ENCODE assay signal across 12 cellular contexts in the genomic region with DNA sequence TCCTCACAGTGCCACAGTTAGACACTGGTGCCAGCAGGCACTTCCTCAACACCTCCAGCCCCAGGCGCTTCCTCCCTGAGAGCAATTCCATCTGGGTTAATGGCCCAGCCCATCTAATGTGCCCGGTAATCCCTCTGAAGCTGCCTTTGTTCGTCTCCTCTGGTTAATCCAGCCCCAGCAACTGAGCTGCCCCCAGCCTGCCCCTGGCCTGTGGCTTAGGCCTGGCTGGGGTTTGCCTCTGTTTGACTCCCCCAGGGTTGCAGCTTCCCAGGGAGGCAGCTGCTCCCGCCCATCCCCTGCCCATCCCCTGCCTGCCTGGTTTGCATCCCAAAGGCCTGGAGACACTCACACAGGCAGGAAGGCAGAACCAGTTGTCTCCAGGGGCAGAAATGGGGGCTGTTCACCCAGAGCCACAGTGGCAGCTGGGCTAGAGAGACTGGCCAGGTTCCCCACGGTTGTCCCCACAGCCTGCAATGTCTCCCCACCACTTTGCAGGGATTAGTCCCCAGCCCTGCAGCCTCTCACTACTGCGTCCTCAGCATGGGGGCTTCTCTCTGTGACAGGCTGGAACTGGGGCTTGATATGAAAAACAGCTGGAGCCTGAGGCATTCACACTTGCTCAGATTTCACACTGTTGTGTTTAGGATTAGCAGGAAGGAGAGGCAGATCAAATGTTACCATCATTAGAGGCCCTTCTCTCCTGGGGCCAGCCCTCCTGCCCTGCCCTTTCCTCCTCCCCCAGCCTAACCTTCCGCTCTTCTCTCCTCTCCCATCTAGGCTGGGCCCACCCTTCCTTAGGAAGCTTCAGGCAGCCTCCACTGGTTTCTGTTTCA.
A peak's percentile ranks its signal among the peaks of the same experiment; 100 is the strongest.
DNase-seq lines count a peak whose midpoint lies in the region; ATAC-seq lines count a peak whose summit lies in the region.
"Had no signal": no experiment of that assay in that cellular context is flagged by ENCODE, and none has a peak within 500 bp of the region (broad histone marks: within the 10 kb centered on the region; RNA-seq: fewer than 3 reads in every experiment).

No MANE protein-coding gene starts in this region.

- DNase-seq in DMS 273 (lab: John Stamatoyannopoulos, UW; ENCODE audit: unreplicated experiment) = peak; percentile 34
- no peak for DNase-seq in DMS 273 treated with DMSO at 0.1 percent for 48 hours (lab: John Stamatoyannopoulos, UW)
- DNase-seq in SK-N-DZ (ENCODE audit: low spot score) = peak; percentile 67
- DNase-seq in iPS-NIHi7 (ENCODE audit: extremely low spot score) = peak; percentile 63
- no peak for DNase-seq in stimulated activated effector memory CD8-positive, alpha-beta T cell treated with anti-CD3 and anti-CD28 coated beads, Interleukin-12 subunit alpha, Interleukin-12 subunit beta, amount 100 ng/mL, for 72 hours (ENCODE audit: low spot score in 2 of 2)
- DNase-seq in anterior cingulate cortex (lab: John Stamatoyannopoulos, UW) = no peak
- DNase-seq: mammary epithelial cell, NCI-H1930, substantia nigra, T-helper 1 cell had no signal

- H3K9me3 Mint-ChIP-seq in stimulated activated effector memory CD8-positive, alpha-beta T cell treated with anti-CD3 and anti-CD28 coated beads, Interleukin-12 subunit alpha, Interleukin-12 subunit beta, amount 100 ng/mL, for 72 hours = no peaks in the 10 kb centered on the region

- H3K4me1 Mint-ChIP-seq in stimulated activated effector memory CD8-positive, alpha-beta T cell treated with anti-CD3 and anti-CD28 coated beads, Interleukin-12 subunit alpha, Interleukin-12 subunit beta, amount 100 ng/mL, for 72 hours = peaks cover 6% of the 10 kb centered on the region

- no peaks in the 10 kb centered on the region for H3K36me3 Mint-ChIP-seq in stimulated activated effector memory CD8-positive, alpha-beta T cell treated with anti-CD3 and anti-CD28 coated beads, Interleukin-12 subunit alpha, Interleukin-12 subunit beta, amount 100 ng/mL, for 72 hours

- H3K27ac Mint-ChIP-seq in stimulated activated effector memory CD8-positive, alpha-beta T cell treated with anti-CD3 and anti-CD28 coated beads, Interleukin-12 subunit alpha, Interleukin-12 subunit beta, amount 100 ng/mL, for 72 hours = no peak overlapping the region

- ATAC-seq in stimulated activated effector memory CD8-positive, alpha-beta T cell treated with anti-CD3 and anti-CD28 coated beads, Interleukin-12 subunit alpha, Interleukin-12 subunit beta, amount 100 ng/mL, for 72 hours = peak; percentile 27
- ATAC-seq in GM21528 (IDR thresholded peaks at IDR 0.05; ENCODE audit: low FRiP score, unreplicated experiment) (no peak), HG02798 (IDR thresholded peaks at IDR 0.05; ENCODE audit: poor library complexity, unreplicated experiment) (no peak)

- H3K4me3 Mint-ChIP-seq in stimulated activated effector memory CD8-positive, alpha-beta T cell treated with anti-CD3 and anti-CD28 coated beads, Interleukin-12 subunit alpha, Interleukin-12 subunit beta, amount 100 ng/mL, for 72 hours = no peak overlapping the region

Comparison
In these comparisons a context has a peak if more than half of its experiments do, and no peak if none do; other contexts are left out.
1. DNase-seq: peak in DMS 273 (single experiment), SK-N-DZ (single experiment) and iPS-NIHi7 (single experiment); none in DMS 273 treated with DMSO at 0.1 percent for 48 hours (single experiment), stimulated activated effector memory CD8-positive, alpha-beta T cell treated with anti-CD3 and anti-CD28 coated beads, Interleukin-12 subunit alpha, Interleukin-12 subunit beta, amount 100 ng/mL, for 72 hours (0 of 2) and anterior cingulate cortex (0 of 58).